Comparison of ENCODE assay signal across 2 cellular contexts in genomic region chr5:170104710-170105109, GRCh38.
TF ChIP-seq lines count a peak whose summit lies in the region.

No MANE protein-coding gene starts in this region.

TF ChIP-seq in GM12878, 131 proteins besides CTCF, POLR2A, EP300 and RAD21:
- no peak for TF ChIP-seq CEBPZ (IDR thresholded peaks at IDR 0.05; ENCODE audit: low read depth, low read length)
- TF ChIP-seq PBX3 (IDR thresholded peaks at IDR 0.05; ENCODE audit: insufficient replicate concordance, low read depth, low read length): peak; percentile 42
- TF ChIP-seq ASH2L (IDR thresholded peaks at IDR 0.05; ENCODE audit: borderline replicate concordance, low read depth): no peak
- peak; percentile 90; the same call in 1 of the 2 replicates for TF ChIP-seq TCF3 (IDR thresholded peaks at IDR 0.05; ENCODE audit: borderline replicate concordance, insufficient read depth, low read depth, low read length)
- TF ChIP-seq BCL3 (IDR thresholded peaks at IDR 0.05; ENCODE audit: borderline replicate concordance, insufficient read depth, low read depth, low read length, poor library complexity, severe bottlenecking): peak; percentile 94
- no peak for TF ChIP-seq RUNX3 (IDR thresholded peaks at IDR 0.05; ENCODE audit: low read length)

TF ChIP-seq in WTC11, 78 proteins besides CTCF, POLR2A, EP300 and RAD21:
- TF ChIP-seq ETV6 (CRISPR knock-in tag; IDR thresholded peaks at IDR 0.05) (no peak), HMGA2 (CRISPR knock-in tag; IDR thresholded peaks at IDR 0.05) (no peak), CBFB (CRISPR knock-in tag; IDR thresholded peaks at IDR 0.05; ENCODE audit: low read depth) (no peak), PRRX2 (CRISPR knock-in tag; IDR thresholded peaks at IDR 0.05) (no peak), NFE2L1 (CRISPR knock-in tag; IDR thresholded peaks at IDR 0.05) (no peak), ATF1 (CRISPR knock-in tag; IDR thresholded peaks at IDR 0.05) (no peak), ZNF532 (CRISPR knock-in tag; IDR thresholded peaks at IDR 0.05; ENCODE audit: borderline replicate concordance) (no peak), FOXP4 (CRISPR knock-in tag; IDR thresholded peaks at IDR 0.05) (no peak), E2F1 (CRISPR knock-in tag; IDR thresholded peaks at IDR 0.05) (no peak), SP1 (CRISPR knock-in tag; conservative IDR thresholded peaks at IDR 0.05) (no peak), JUN (CRISPR knock-in tag; IDR thresholded peaks at IDR 0.05) (no peak), TP53 (CRISPR knock-in tag; IDR thresholded peaks at IDR 0.05) (no peak), TEAD4 (CRISPR knock-in tag; IDR thresholded peaks at IDR 0.05) (no peak), ZNF232 (CRISPR knock-in tag; IDR thresholded peaks at IDR 0.05) (no peak)
TF ChIP-seq in WTC11: peak in this region for 0.
